19 cellular contexts compared by ENCODE assay signal in the genomic region with DNA sequence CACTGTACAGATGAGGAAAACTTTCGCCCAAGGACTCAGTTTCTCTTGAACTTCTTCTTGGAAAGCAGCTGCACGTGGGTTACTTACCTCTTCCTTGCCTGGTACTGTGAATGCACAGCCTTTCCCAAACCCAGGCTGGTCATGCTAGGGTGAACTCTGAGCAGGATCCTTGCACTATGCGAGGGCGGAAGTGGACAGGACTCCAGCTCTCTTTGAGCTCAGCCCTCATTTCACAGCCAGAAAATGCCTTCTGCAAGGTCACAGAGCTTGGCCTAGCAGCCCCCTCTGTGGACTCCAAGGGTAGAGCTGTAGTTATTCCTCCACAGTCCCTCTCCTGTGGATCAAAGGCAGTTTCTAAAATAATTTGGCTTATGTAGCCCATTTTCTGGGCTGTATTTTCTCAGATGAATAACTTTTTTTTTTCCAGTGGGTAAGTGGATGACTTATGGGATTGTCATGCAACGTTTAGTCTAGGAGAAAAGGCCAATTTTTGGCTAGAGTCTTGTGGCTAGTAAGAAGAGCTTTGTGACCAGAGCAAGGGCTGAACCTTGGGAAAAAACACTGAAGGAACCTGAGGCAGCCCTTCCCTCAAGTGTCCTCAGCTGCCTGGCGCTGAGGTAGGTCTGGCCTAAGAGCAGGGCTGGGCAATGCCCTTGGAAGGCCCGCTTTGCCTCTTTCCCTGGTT.
DNase-seq lines count a peak whose midpoint lies in the region; FAIRE-seq and TF ChIP-seq lines count a peak whose summit lies in the region.
"Had no signal": no experiment of that assay in that cellular context is flagged by ENCODE, and none has a peak within 500 bp of the region (broad histone marks: within the 10 kb centered on the region; RNA-seq: fewer than 3 reads in every experiment).

No MANE protein-coding gene starts in this region.

- H3K27ac ChIP-seq in Karpas-422 (ENCODE audit: low read length) (no peak overlapping the region), esophagus muscularis mucosa (replicated peaks in 1 of 4) (peak overlapping the region; percentile 33 to 71 (median 62)), tibial artery (peak overlapping the region; percentile 47 to 52)
- H3K27ac ChIP-seq: dorsolateral prefrontal cortex, VCaP had no signal

- no peak overlapping the region for H3K4me3 Mint-ChIP-seq in nephron
- H3K4me3 Mint-ChIP-seq: activated naive CD4-positive, alpha-beta T cell treated with anti-CD3 and anti-CD28 coated beads for 36 hours; activated T-cell treated with anti-CD3 and anti-CD28 coated beads, Interleukin-2, amount 50 U/mL, for 72 hours; CD14-positive monocyte; central memory CD8-positive, alpha-beta T cell; neural crest cell had no signal

- H3K27me3 ChIP-seq in Karpas-422 (ENCODE audit: low read length) (no peaks in the 10 kb centered on the region), esophagus muscularis mucosa (no peaks in the 10 kb centered on the region), tibial artery (no peaks in the 10 kb centered on the region), H7 (ENCODE audit: control insufficient read depth, insufficient read depth, low read length) (no peaks in the 10 kb centered on the region)
- H3K27me3 ChIP-seq: dorsolateral prefrontal cortex had no signal

- no peak for TF ChIP-seq POLR2A in esophagus muscularis mucosa (IDR thresholded peaks at IDR 0.05; ENCODE audit: low read depth)

- peaks cover 31% of the 10 kb centered on the region for H3K4me1 Mint-ChIP-seq in nephron
- H3K4me1 Mint-ChIP-seq: CD14-positive monocyte; central memory CD8-positive, alpha-beta T cell; neural crest cell had no signal

- WGBS in esophagus muscularis mucosa, result 65% methylated on average over 7 of the region's 7 CpGs

- H3K9me3 ChIP-seq in Karpas-422 (ENCODE audit: low read length) (no peaks in the 10 kb centered on the region), esophagus muscularis mucosa (no peaks in the 10 kb centered on the region), tibial artery (no peaks in the 10 kb centered on the region)

- H3K9ac ChIP-seq in Karpas-422 (ENCODE audit: low read length), result no peak overlapping the region

- TF ChIP-seq CTCF in esophagus muscularis mucosa (IDR thresholded peaks at IDR 0.05), result no peak
- TF ChIP-seq CTCF in nephron (IDR thresholded peaks at IDR 0.05; ENCODE audit: unreplicated experiment in 3 of 3), result no peak
- no peak for TF ChIP-seq CTCF in tibial artery (IDR thresholded peaks at IDR 0.05)

- no peak for FAIRE-seq in urothelium cell line (lab: Jason Lieb, UNC)
- FAIRE-seq: D721Med had no signal

- H3K4me3 ChIP-seq in Karpas-422 (ENCODE audit: low read length) (no peak overlapping the region), esophagus muscularis mucosa (no peak overlapping the region), tibial artery (no peak overlapping the region), H7 (ENCODE audit: insufficient read depth, low read depth, low read length) (no peak overlapping the region)
- H3K4me3 ChIP-seq: dorsolateral prefrontal cortex, skin epidermis had no signal

- H2AFZ ChIP-seq in Karpas-422 (ENCODE audit: low read length), result no peak overlapping the region

- H4K20me1 ChIP-seq in Karpas-422 (ENCODE audit: insufficient read depth, low read depth, low read length), result no peaks in the 10 kb centered on the region

- no peaks in the 10 kb centered on the region for H3K9me2 ChIP-seq in Karpas-422 (replicated peaks; ENCODE audit: insufficient read depth, low read length)

- DNase-seq in Karpas-422, result peak; percentile 31
- no peak for DNase-seq in esophagus muscularis mucosa (ENCODE audit: extremely low spot score)
- DNase-seq in tibial artery, result no peak
- DNase-seq in H7, result no peak
- DNase-seq in OCI-M2 (lab: John Stamatoyannopoulos, UW; ENCODE audit: unreplicated experiment), result no peak
- DNase-seq in urothelium cell line (ENCODE audit: low spot score), result no peak
- no peak for DNase-seq in iPS-NIHi7 (ENCODE audit: extremely low spot score)
- DNase-seq: activated naive CD4-positive, alpha-beta T cell treated with anti-CD3 and anti-CD28 coated beads for 36 hours; activated T-cell treated with anti-CD3 and anti-CD28 coated beads, Interleukin-2, amount 50 U/mL, for 72 hours; dorsolateral prefrontal cortex; NCI-H1092 treated with DMSO at 0.1 percent for 48 hours; NCI-H1930 had no signal

- H3K36me3 Mint-ChIP-seq in nephron (ENCODE audit: low read depth), result no peaks in the 10 kb centered on the region
- H3K36me3 Mint-ChIP-seq: CD14-positive monocyte had no signal

- peak overlapping the region in 2 of 3 experiments; percentile 57 to 73 for H3K27ac Mint-ChIP-seq in nephron
- H3K27ac Mint-ChIP-seq: activated naive CD4-positive, alpha-beta T cell treated with anti-CD3 and anti-CD28 coated beads for 36 hours; activated T-cell treated with anti-CD3 and anti-CD28 coated beads, Interleukin-2, amount 50 U/mL, for 72 hours; CD14-positive monocyte had no signal

- H3K27me3 Mint-ChIP-seq in nephron (ENCODE audit: low read depth), result no peaks in the 10 kb centered on the region

- H3K4me2 ChIP-seq in Karpas-422 (ENCODE audit: low read depth, low read length, poor library complexity, severe bottlenecking), result no peak overlapping the region

- intact Hi-C loops in esophagus muscularis mucosa (cut with DNase I) (no loop called here), tibial artery (cut with DNase I; ENCODE audit: low total_unique reads) (no loop called here)

- H3K79me2 ChIP-seq in Karpas-422 (ENCODE audit: low read length), result no peaks in the 10 kb centered on the region

- H3K9me3 Mint-ChIP-seq in nephron, result no peaks in the 10 kb centered on the region
- H3K9me3 Mint-ChIP-seq: activated naive CD4-positive, alpha-beta T cell treated with anti-CD3 and anti-CD28 coated beads for 36 hours; activated T-cell treated with anti-CD3 and anti-CD28 coated beads, Interleukin-2, amount 50 U/mL, for 72 hours; central memory CD8-positive, alpha-beta T cell; neural crest cell had no signal

- TF ChIP-seq EP300 in esophagus muscularis mucosa (IDR thresholded peaks at IDR 0.05), result no peak

- H3K36me3 ChIP-seq in Karpas-422 (ENCODE audit: insufficient read depth, low read length) (no peaks in the 10 kb centered on the region), esophagus muscularis mucosa (no peaks in the 10 kb centered on the region), tibial artery (no peaks in the 10 kb centered on the region), H7 (replicated peaks; ENCODE audit: control insufficient read depth, insufficient read depth, low read length) (no peaks in the 10 kb centered on the region)

- H3K4me1 ChIP-seq in Karpas-422 (ENCODE audit: low read length) (peaks cover 5% of the 10 kb centered on the region), esophagus muscularis mucosa (peaks cover 0 to 27% (median 5%) of the 10 kb centered on the region in 4 donors), tibial artery (peaks cover 0 to 22% (median 2%) of the 10 kb centered on the region in 4 donors)
